7 cellular contexts compared by ENCODE assay signal in the genomic region with DNA sequence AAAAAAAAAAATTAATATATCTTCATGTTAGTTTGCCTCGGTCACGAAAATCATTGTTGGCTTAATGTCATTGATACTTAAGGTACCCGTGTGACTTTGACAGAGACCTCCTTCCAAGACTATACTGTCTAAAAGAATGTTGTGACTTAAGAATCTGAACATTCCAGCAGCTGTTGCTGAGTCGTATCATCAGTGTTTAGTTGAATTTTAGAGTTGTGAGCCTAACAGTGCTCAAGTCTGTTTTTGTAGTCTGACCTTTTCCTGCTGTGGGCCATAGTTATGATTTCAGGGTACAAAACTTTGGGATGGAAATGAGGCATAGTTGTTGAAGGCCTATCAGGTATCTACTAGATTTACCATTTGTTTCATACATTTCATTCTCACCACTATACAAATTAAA. TPM values are rescaled to one million over a fixed set of nuclear protein-coding genes. Genes with fewer than 3 reads are reported as not detected.
A peak's percentile ranks its signal among the peaks of the same experiment; 100 is the strongest.
DNase-seq lines count a peak whose midpoint lies in the region; ATAC-seq, FAIRE-seq and TF ChIP-seq lines count a peak whose summit lies in the region.
"Not testable (repeated sequence)": the region's sequence is repeated elsewhere in the genome, so short reads cannot be mapped to it uniquely, and the experiment has no call there.

No MANE protein-coding gene starts in this region.

- in situ Hi-C loops in astrocyte of the spinal cord (cut with HindIII; ENCODE audit: low sequenced_read_pairs) = not testable (repeated sequence)

- H3K36me3 ChIP-seq in endothelial cell of umbilical vein (ENCODE audit: control insufficient read depth in 2 of 2, extremely low read depth in 1 of 2, insufficient read depth in 2 of 2, low read length in 2 of 2) = not testable (repeated sequence)

- not testable (repeated sequence) for H3K9me1 ChIP-seq in endothelial cell of umbilical vein (replicated peaks; ENCODE audit: control insufficient read depth, extremely low read depth, insufficient read depth, low read length)

- not testable (repeated sequence) for BruUV-seq in endothelial cell of umbilical vein (replicated peaks; lab: Mats Ljungman, UMichigan)

- H3K4me3 ChIP-seq in A549; astrocyte of the spinal cord (ENCODE audit: low read depth, low read length); endothelial cell of umbilical vein (replicated peaks in 1 of 3; ENCODE audit: insufficient read depth in 1 of 3, low read depth in 1 of 3, low read length in 3 of 3); fibroblast of the aortic adventitia (ENCODE audit: low read depth, low read length): not testable (repeated sequence)

- intact Hi-C loops in endothelial cell of umbilical vein (cut with micrococcal nuclease) = not testable (repeated sequence)

- H3K4me1 ChIP-seq in A549; endothelial cell of umbilical vein (ENCODE audit: control insufficient read depth, extremely low read depth, insufficient read depth, low read length): not testable (repeated sequence)

- TF ChIP-seq RAD21 in A549 (conservative IDR thresholded peaks at IDR 0.05 in 1 of 2, IDR thresholded peaks at IDR 0.05 in 1 of 2) = not testable (repeated sequence)

- not testable (repeated sequence) for H3K4me2 ChIP-seq in A549; endothelial cell of umbilical vein (ENCODE audit: insufficient read depth, low read length)

- dilution Hi-C loops in endothelial cell of umbilical vein (cut with MboI; ENCODE audit: extremely low pct_ligation_motif_present, low sequenced_read_pairs) = not testable (repeated sequence)

- H3K79me2 ChIP-seq in endothelial cell of umbilical vein (ENCODE audit: control insufficient read depth, insufficient read depth, low read length) = not testable (repeated sequence)

- not testable (repeated sequence) for TF ChIP-seq CTCF in A549 (IDR thresholded peaks at IDR 0.05); astrocyte of the spinal cord (IDR thresholded peaks at IDR 0.05; ENCODE audit: low read depth, low read length); endothelial cell of umbilical vein (IDR thresholded peaks at IDR 0.05; ENCODE audit: extremely low read depth in 1 of 2, insufficient read depth in 1 of 2, low read depth in 1 of 2, low read length in 2 of 2); fibroblast of the aortic adventitia (IDR thresholded peaks at IDR 0.05; ENCODE audit: insufficient read depth, low read length)

- WGBS in A549 (ENCODE audit: missing lambda C conversion rate) = 85% methylated on average over 2 of the region's 4 CpGs

- CTCF ChIA-PET in A549 (lab: Yijun Ruan, JAX); endothelial cell of umbilical vein (lab: Charles Lee): not testable (repeated sequence)

- ATAC-seq in A549 = not testable (repeated sequence)

- DNase-seq in A549 (ENCODE audit: low read depth in 1 of 2, low spot score in 1 of 2); RCC 7860 (ENCODE audit: low spot score); endothelial cell of umbilical vein (ENCODE audit: low read depth, low spot score): not testable (repeated sequence)
- DNase-seq in EL (peak; percentile 12), HCEC 1CT (peak; percentile 17), astrocyte of the spinal cord (ENCODE audit: low read depth, low spot score) (peak; percentile 7), fibroblast of the aortic adventitia (ENCODE audit: low read depth) (peak; percentile 27)

- not testable (repeated sequence) for H3K9me3 ChIP-seq in A549; endothelial cell of umbilical vein (replicated peaks; ENCODE audit: control insufficient read depth, insufficient read depth, low read length)

- TF ChIP-seq EP300 in A549 (IDR thresholded peaks at IDR 0.05) = not testable (repeated sequence)

- POLR2A ChIA-PET in A549 (lab: Yijun Ruan, JAX); endothelial cell of umbilical vein (lab: Charles Lee): not testable (repeated sequence)

- H3K9ac ChIP-seq in endothelial cell of umbilical vein (replicated peaks; ENCODE audit: extremely low read depth, insufficient read depth, low read length) = not testable (repeated sequence)

- FAIRE-seq in A549 (lab: Jason Lieb, UNC) (peak; percentile 80), RCC 7860 (lab: Jason Lieb, UNC) (peak; percentile 29), endothelial cell of umbilical vein (lab: Jason Lieb, UNC) (peak; percentile 75)

- TF ChIP-seq POLR2A in A549 (IDR thresholded peaks at IDR 0.05; ENCODE audit: low read length); endothelial cell of umbilical vein (IDR thresholded peaks at IDR 0.05; ENCODE audit: low read depth, low read length): not testable (repeated sequence)

- not testable (repeated sequence) for H3K27me3 ChIP-seq in endothelial cell of umbilical vein (ENCODE audit: control insufficient read depth in 2 of 2, insufficient read depth in 2 of 2, low read length in 2 of 2)

- not testable (repeated sequence) for H3K27ac ChIP-seq in A549; endothelial cell of umbilical vein (ENCODE audit: insufficient read depth, low read depth, low read length)

- H2AFZ ChIP-seq in endothelial cell of umbilical vein (ENCODE audit: low read depth, low read length) = not testable (repeated sequence)

- not testable (repeated sequence) for H4K20me1 ChIP-seq in endothelial cell of umbilical vein (replicated peaks; ENCODE audit: control insufficient read depth, extremely low read depth, insufficient read depth, low read length)

RNA-seq across cellular contexts. Expression of a gene that starts 20.8 kb away (rescaled TPM):
- 12.3 and 13.6 TPM in 2 replicates for polyA plus RNA-seq in A549 (2011; rRNA removed)
- 10.0 and 10.7 TPM in 2 replicates for polyA plus RNA-seq in A549 (2012; cell fraction: cytosol; rRNA removed)
- 9.7 and 12.6 TPM in 2 replicates for polyA plus RNA-seq in A549 (2012; cell fraction: nucleus; rRNA removed)
- 8.2 to 8.7 TPM (median 8.6 TPM) in 3 replicates for polyA plus RNA-seq in A549 (2017; fragmentation: RNase III; extraction: RNeasy Plus Mini Kit Qiagen cat#74134 plus additional on column Dnase treatment)
- polyA minus RNA-seq in A549 (2011; rRNA and poly(A)+ RNA removed) = 6.9 and 8.6 TPM in 2 replicates
- 7.9 and 8.7 TPM in 2 replicates for total RNA-seq in endothelial cell of umbilical vein
- 5.7 and 5.8 TPM in 2 replicates for polyA plus RNA-seq in endothelial cell of umbilical vein
- polyA plus RNA-seq in endothelial cell of umbilical vein (2011; cell fraction: cytosol; rRNA removed) = 5.9 and 7.2 TPM in 2 replicates
- polyA plus RNA-seq in endothelial cell of umbilical vein (2011; cell fraction: nucleus; rRNA removed) = 11.6 and 14.0 TPM in 2 replicates
- 3.6 and 4.7 TPM in 2 replicates for polyA plus RNA-seq in endothelial cell of umbilical vein (2012)
- polyA minus RNA-seq in endothelial cell of umbilical vein = 5.0 and 8.9 TPM in 2 replicates
- polyA minus RNA-seq in endothelial cell of umbilical vein (2011; cell fraction: cytosol; rRNA and poly(A)+ RNA removed) = 12.8 TPM
- 10.2 and 14.4 TPM in 2 replicates for polyA minus RNA-seq in endothelial cell of umbilical vein (2011; cell fraction: nucleus; rRNA and poly(A)+ RNA removed)
- 3.0 and 10.3 TPM in 2 replicates for total RNA-seq in fibroblast of the aortic adventitia (ENCODE audit: low replicate concordance)
